1 cellular context compared by ENCODE assay signal in the genomic region with DNA sequence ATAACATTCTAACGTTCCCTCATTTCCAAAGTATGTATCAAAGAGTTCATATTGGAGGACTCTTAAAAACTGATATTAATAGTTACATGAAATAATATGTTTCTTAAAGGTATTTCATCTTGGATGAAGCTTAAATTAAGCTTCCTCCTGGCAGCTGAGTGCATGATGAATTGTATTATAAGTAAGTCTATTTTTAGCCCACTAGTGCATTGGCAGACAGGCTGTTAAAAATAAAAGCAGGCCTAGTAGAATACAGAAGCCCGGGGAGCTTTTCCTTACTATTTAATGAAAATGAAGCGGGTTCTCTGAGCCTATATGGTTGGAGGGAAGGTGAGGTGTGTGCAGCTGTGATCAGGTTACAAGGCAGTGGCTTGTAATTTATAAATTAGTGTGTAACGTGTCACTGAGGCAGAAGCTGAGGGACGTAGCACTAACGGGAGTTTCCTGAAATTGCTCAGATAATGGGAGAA.
TF ChIP-seq lines count a peak whose summit lies in the region.

No MANE protein-coding gene starts in this region.

TF ChIP-seq in HEK293, 187 proteins besides CTCF, POLR2A, EP300 and RAD21 (continued from another document):
- TF ChIP-seq PRDM2 (tag by site-specific recombination; IDR thresholded peaks at IDR 0.05; ENCODE audit: borderline replicate concordance) (no peak), ZSCAN30 (tag by site-specific recombination; IDR thresholded peaks at IDR 0.05) (no peak), SP3 (tag by site-specific recombination; IDR thresholded peaks at IDR 0.05) (no peak), ZNF18 (tag by site-specific recombination; IDR thresholded peaks at IDR 0.05) (no peak)
- TF ChIP-seq, protein P1, sequence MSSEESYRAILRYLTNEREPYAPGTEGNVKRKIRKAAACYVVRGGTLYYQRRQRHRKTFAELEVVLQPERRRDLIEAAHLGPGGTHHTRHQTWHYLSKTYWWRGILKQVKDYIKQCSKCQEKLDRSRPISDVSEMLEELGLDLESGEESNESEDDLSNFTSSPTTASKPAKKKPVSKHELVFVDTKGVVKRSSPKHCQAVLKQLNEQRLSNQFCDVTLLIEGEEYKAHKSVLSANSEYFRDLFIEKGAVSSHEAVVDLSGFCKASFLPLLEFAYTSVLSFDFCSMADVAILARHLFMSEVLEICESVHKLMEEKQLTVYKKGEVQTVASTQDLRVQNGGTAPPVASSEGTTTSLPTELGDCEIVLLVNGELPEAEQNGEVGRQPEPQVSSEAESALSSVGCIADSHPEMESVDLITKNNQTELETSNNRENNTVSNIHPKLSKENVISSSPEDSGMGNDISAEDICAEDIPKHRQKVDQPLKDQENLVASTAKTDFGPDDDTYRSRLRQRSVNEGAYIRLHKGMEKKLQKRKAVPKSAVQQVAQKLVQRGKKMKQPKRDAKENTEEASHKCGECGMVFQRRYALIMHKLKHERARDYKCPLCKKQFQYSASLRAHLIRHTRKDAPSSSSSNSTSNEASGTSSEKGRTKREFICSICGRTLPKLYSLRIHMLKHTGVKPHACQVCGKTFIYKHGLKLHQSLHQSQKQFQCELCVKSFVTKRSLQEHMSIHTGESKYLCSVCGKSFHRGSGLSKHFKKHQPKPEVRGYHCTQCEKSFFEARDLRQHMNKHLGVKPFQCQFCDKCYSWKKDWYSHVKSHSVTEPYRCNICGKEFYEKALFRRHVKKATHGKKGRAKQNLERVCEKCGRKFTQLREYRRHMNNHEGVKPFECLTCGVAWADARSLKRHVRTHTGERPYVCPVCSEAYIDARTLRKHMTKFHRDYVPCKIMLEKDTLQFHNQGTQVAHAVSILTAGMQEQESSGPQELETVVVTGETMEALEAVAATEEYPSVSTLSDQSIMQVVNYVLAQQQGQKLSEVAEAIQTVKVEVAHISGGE (tag by site-specific recombination; conservative IDR thresholded peaks at IDR 0.05; ENCODE audit: low read depth), result no peak
